ENCODE assay signal across 8 cellular contexts in the genomic region with DNA sequence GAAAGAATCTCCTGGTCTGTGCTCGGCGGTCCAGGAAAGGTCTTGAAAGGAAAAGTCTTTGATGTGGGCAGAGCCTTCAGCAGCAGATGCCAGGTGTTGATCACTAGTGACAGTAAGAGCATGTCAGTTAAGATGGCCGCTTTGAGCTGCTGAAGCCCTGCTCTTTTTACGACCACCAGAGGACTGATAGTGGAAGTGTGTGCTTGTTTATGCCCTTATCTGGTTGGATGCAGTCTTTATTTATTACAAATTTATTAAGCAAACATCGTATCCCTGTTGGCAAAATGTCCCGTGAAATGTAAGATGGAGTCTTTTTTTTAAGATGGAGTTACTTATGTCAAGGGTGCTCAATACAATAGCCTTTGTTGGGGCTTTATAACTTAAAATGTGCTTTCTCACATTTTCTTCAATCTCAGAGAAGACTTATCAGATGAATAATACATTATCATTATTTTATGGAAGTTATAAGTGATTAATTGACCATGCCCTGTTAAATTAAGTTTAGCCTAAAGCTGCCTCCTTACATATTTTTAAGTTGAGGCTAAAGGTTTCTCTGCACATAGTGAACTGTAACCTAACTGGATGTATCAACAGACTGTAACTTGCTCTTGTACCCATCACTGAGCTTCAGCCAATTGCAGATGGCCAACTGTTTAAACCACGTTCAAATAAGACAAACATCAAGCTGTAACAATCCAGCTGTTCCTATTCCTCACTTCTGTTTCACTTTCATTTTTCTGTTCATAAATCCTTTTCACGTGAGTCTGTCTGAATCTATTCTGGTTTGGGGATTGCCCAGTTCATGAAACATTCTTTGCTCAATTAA.
DNase-seq lines count a peak whose midpoint lies in the region; ATAC-seq and TF ChIP-seq lines count a peak whose summit lies in the region.

No MANE protein-coding gene starts in this region.

- H3K27ac ChIP-seq in PC-9, result no peak overlapping the region

- no peak overlapping the region for H3K4me2 ChIP-seq in PC-9

- peak; percentile 9 for DNase-seq in activated CD4-positive, alpha-beta T cell treated with anti-CD3 and anti-CD28 coated beads, Interleukin-2, amount 10 ng/mL, durations not matched to agents 7 days and 5 days
- no peak for DNase-seq in activated CD4-positive, alpha-beta T cell treated with anti-CD3 and anti-CD28 coated beads for 1 hour
- DNase-seq in naive B cell, result no peak
- no peak for DNase-seq in posterior vena cava (ENCODE audit: low spot score)
- DNase-seq in GM03348 (ENCODE audit: low spot score), result no peak
- DNase-seq in PC-9, result no peak

- POLR2A ChIA-PET in activated CD4-positive, alpha-beta T cell treated with anti-CD3 and anti-CD28 coated beads, Interleukin-2, amount 10 ng/mL, durations not matched to agents 7 days and 5 days (lab: Charles Lee), result no interaction called here
- POLR2A ChIA-PET in PC-9 (lab: Charles Lee; ENCODE audit: unreplicated experiment), result interaction anchor here (0.6 kb wide), 1 partner anchor 15 kb away, joined by 5 read pairs; no protein-coding TSS in a partner anchor

- H2AFZ ChIP-seq in PC-9, result no peak overlapping the region

- no peaks in the 10 kb centered on the region for H3K27me3 Mint-ChIP-seq in activated CD4-positive, alpha-beta T cell treated with anti-CD3 and anti-CD28 coated beads, Interleukin-2, amount 10 ng/mL, durations not matched to agents 7 days and 5 days
- no peaks in the 10 kb centered on the region for H3K27me3 Mint-ChIP-seq in naive B cell

- BruUV-seq in PC-9 (replicated peaks; lab: Mats Ljungman, UMichigan), result no TSS peak

- intact Hi-C loops in posterior vena cava (cut with DNase I) (no loop called here), PC-9 (cut with micrococcal nuclease; ENCODE audit: unreplicated experiment) (no loop called here)

- TF ChIP-seq CTCF in WI38 (IDR thresholded peaks at IDR 0.05; ENCODE audit: low read depth, low read length) (no peak), PC-9 (conservative IDR thresholded peaks at IDR 0.05) (no peak)

- H3K9me2 ChIP-seq in PC-9 (ENCODE audit: insufficient read depth), result no peaks in the 10 kb centered on the region

- H3K9me3 Mint-ChIP-seq in activated CD4-positive, alpha-beta T cell treated with anti-CD3 and anti-CD28 coated beads, Interleukin-2, amount 10 ng/mL, durations not matched to agents 7 days and 5 days, result no peaks in the 10 kb centered on the region
- peaks cover 0 to 2% (median 0%) of the 10 kb centered on the region in 7 donors for H3K9me3 Mint-ChIP-seq in naive B cell

- no peaks in the 10 kb centered on the region for H4K20me1 ChIP-seq in PC-9 (ENCODE audit: insufficient read depth)

- H3K36me3 ChIP-seq in PC-9 (ENCODE audit: low read depth), result no peaks in the 10 kb centered on the region

- peaks cover 2% of the 10 kb centered on the region for H3K36me3 Mint-ChIP-seq in activated CD4-positive, alpha-beta T cell treated with anti-CD3 and anti-CD28 coated beads, Interleukin-2, amount 10 ng/mL, durations not matched to agents 7 days and 5 days (ENCODE audit: low read depth)
- H3K36me3 Mint-ChIP-seq in naive B cell, result no peaks in the 10 kb centered on the region

- ATAC-seq in HG02970 (IDR thresholded peaks at IDR 0.05; ENCODE audit: low FRiP score, unreplicated experiment) (peak; percentile 61), naive B cell (ENCODE audit: low read depth in 2 of 2) (peak; percentile 76 to 81)

- peak overlapping the region; percentile 89 for H3K27ac Mint-ChIP-seq in activated CD4-positive, alpha-beta T cell treated with anti-CD3 and anti-CD28 coated beads, Interleukin-2, amount 10 ng/mL, durations not matched to agents 7 days and 5 days
- peak overlapping the region; percentile 86 to 98 (median 94) for H3K27ac Mint-ChIP-seq in naive B cell

- H3K4me1 Mint-ChIP-seq in activated CD4-positive, alpha-beta T cell treated with anti-CD3 and anti-CD28 coated beads, Interleukin-2, amount 10 ng/mL, durations not matched to agents 7 days and 5 days, result peaks cover 26% of the 10 kb centered on the region
- H3K4me1 Mint-ChIP-seq in naive B cell, result peaks cover 16 to 27% (median 23%) of the 10 kb centered on the region in 3 donors

- CTCF ChIA-PET in activated CD4-positive, alpha-beta T cell treated with anti-CD3 and anti-CD28 coated beads, Interleukin-2, amount 10 ng/mL, durations not matched to agents 7 days and 5 days (lab: Charles Lee), result interaction anchor here (1.0 to 1.4 kb wide), 3 partner anchors 15 to 73 kb away, joined by 3 to 7 read pairs (median 3); no protein-coding TSS in a partner anchor
- CTCF ChIA-PET in PC-9 (lab: Charles Lee), result no interaction called here

- no peaks in the 10 kb centered on the region for H3K79me2 ChIP-seq in PC-9 (ENCODE audit: low read depth)

- peak overlapping the region; percentile 58 for H3K4me3 Mint-ChIP-seq in activated CD4-positive, alpha-beta T cell treated with anti-CD3 and anti-CD28 coated beads, Interleukin-2, amount 10 ng/mL, durations not matched to agents 7 days and 5 days
- peak overlapping the region; percentile 46 to 93 (median 82) for H3K4me3 Mint-ChIP-seq in naive B cell

- peaks cover 29% of the 10 kb centered on the region for H3K4me1 ChIP-seq in PC-9 (replicated peaks; ENCODE audit: insufficient read depth)

- H3K9me3 ChIP-seq in PC-9 (ENCODE audit: insufficient read depth, low read depth), result no peaks in the 10 kb centered on the region

- peaks cover 13% of the 10 kb centered on the region; the same call in 1 of the 2 replicates for H3F3A ChIP-seq in PC-9 (ENCODE audit: insufficient read depth, low read depth)

- H3K4me3 ChIP-seq in WI38 (ENCODE audit: low read depth, low read length) (peak overlapping the region; percentile 54), PC-9 (no peak overlapping the region)

- H3K27me3 ChIP-seq in PC-9 (ENCODE audit: insufficient read depth, low read depth), result no peaks in the 10 kb centered on the region
